Comparison of ENCODE assay signal across 8 cellular contexts in the genomic region with DNA sequence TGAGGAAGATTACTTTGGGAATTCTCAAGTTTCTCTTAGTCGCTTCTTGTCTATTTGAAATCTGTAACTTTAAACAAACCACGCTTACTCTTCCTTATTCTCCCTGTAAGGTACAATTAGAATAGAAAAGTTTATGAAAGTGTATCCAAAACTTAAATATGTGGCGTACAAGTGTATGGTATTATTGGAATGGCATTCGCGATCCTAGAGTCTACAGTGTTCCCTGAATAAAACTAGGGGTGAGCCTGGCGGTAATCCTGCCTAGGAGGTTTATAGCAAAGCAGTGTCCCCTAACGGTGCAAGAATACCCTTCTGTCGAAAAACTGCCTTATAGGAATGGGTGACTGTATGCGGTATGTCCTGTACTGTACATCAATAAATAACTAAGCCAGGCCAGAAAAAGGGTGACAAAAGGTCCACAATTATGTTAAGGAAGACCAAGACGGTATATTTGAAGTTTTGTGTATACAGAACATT. TPM values are rescaled to one million over a fixed set of nuclear protein-coding genes. Genes with fewer than 3 reads are reported as not detected.
DNase-seq lines count a peak whose midpoint lies in the region; ATAC-seq and TF ChIP-seq lines count a peak whose summit lies in the region.

No MANE protein-coding gene starts in this region.

- DNase-seq in CD4-positive, alpha-beta T cell, result no peak
- peak; percentile 40 for DNase-seq in LHCN-M2 (ENCODE audit: low read depth)
- DNase-seq in central memory CD8-positive, alpha-beta T cell (ENCODE audit: low spot score in 2 of 2), result no peak
- DNase-seq in naive B cell, result no peak
- DNase-seq in C1 segment of cervical spinal cord (lab: John Stamatoyannopoulos, UW), result no peak
- no peak for DNase-seq in NCI-H1048 (lab: John Stamatoyannopoulos, UW)
- no peak for DNase-seq in NK-92 (lab: John Stamatoyannopoulos, UW; ENCODE audit: unreplicated experiment)
- no peak for DNase-seq in GM20000 (ENCODE audit: low spot score)

- H3K27me3 ChIP-seq in CD4-positive, alpha-beta T cell (ENCODE audit: control insufficient read depth, insufficient read depth, low read length), result no peaks in the 10 kb centered on the region

- no peaks in the 10 kb centered on the region for H3K9me3 Mint-ChIP-seq in CD4-positive, alpha-beta T cell
- no peaks in the 10 kb centered on the region for H3K9me3 Mint-ChIP-seq in central memory CD8-positive, alpha-beta T cell
- H3K9me3 Mint-ChIP-seq in naive B cell, result no peaks in the 10 kb centered on the region

- H3K36me3 Mint-ChIP-seq in CD4-positive, alpha-beta T cell (ENCODE audit: low read depth), result peaks cover 27% of the 10 kb centered on the region
- peaks cover 12% of the 10 kb centered on the region for H3K36me3 Mint-ChIP-seq in central memory CD8-positive, alpha-beta T cell (ENCODE audit: insufficient read depth)
- no peaks in the 10 kb centered on the region for H3K36me3 Mint-ChIP-seq in naive B cell

- no peak for ATAC-seq in CD4-positive, alpha-beta T cell (ENCODE audit: poor library complexity)
- no peak for ATAC-seq in central memory CD8-positive, alpha-beta T cell (replicated peaks; ENCODE audit: extremely low read depth, poor library complexity, severe bottlenecking)
- no peak for ATAC-seq in naive B cell (ENCODE audit: low read depth in 2 of 2)

- CTCF ChIA-PET in CD4-positive, alpha-beta T cell (lab: Charles Lee), result no interaction called here

- POLR2A ChIA-PET in CD4-positive, alpha-beta T cell (lab: Charles Lee), result interaction anchor here (1.0 kb wide), 1 partner anchor 128 kb away, joined by 3 read pairs; no protein-coding TSS in a partner anchor

- peaks cover 58% of the 10 kb centered on the region for H3K4me1 Mint-ChIP-seq in CD4-positive, alpha-beta T cell (ENCODE audit: low read depth)
- peaks cover 43% of the 10 kb centered on the region for H3K4me1 Mint-ChIP-seq in central memory CD8-positive, alpha-beta T cell
- H3K4me1 Mint-ChIP-seq in naive B cell, result peaks cover 29 to 51% (median 32%) of the 10 kb centered on the region in 3 donors

- peak; percentile 25 for TF ChIP-seq CTCF in CD4-positive, alpha-beta T cell (IDR thresholded peaks at IDR 0.05)
- TF ChIP-seq CTCF in GM20000 (IDR thresholded peaks at IDR 0.05; ENCODE audit: extremely low read depth, missing control alignments), result no peak

- peak overlapping the region; percentile 98 for H3K27ac ChIP-seq in CD4-positive, alpha-beta T cell (ENCODE audit: low read depth, low read length)

- no peaks in the 10 kb centered on the region for H3K9me3 ChIP-seq in CD4-positive, alpha-beta T cell (ENCODE audit: control insufficient read depth, low read length)

- no peaks in the 10 kb centered on the region for H3K27me3 Mint-ChIP-seq in CD4-positive, alpha-beta T cell
- H3K27me3 Mint-ChIP-seq in central memory CD8-positive, alpha-beta T cell, result no peaks in the 10 kb centered on the region
- H3K27me3 Mint-ChIP-seq in naive B cell, result no peaks in the 10 kb centered on the region

- H3K27ac Mint-ChIP-seq in CD4-positive, alpha-beta T cell, result peak overlapping the region; percentile 98
- peak overlapping the region; percentile 98 for H3K27ac Mint-ChIP-seq in central memory CD8-positive, alpha-beta T cell (ENCODE audit: low read depth)
- H3K27ac Mint-ChIP-seq in naive B cell, result peak overlapping the region; percentile 97 to 99 (median 98)

- intact Hi-C loops in CD4-positive, alpha-beta T cell (cut with DNase I, micrococcal nuclease), result loop anchor here (2.0 to 5.0 kb wide), 3 partner anchors 25 to 186 kb away; a partner anchor contains a TSS

- peak overlapping the region; percentile 96 for H3K4me3 Mint-ChIP-seq in CD4-positive, alpha-beta T cell
- peak overlapping the region; percentile 97 for H3K4me3 Mint-ChIP-seq in central memory CD8-positive, alpha-beta T cell
- peak overlapping the region; percentile 92 to 100 (median 98) for H3K4me3 Mint-ChIP-seq in naive B cell

RNA-seq across cellular contexts. Expression of a gene that starts 1.2 kb away (rescaled TPM):
- total RNA-seq in CD4-positive, alpha-beta T cell, result 10 to 100 TPM; 50.0 to 51.0 TPM
- total RNA-seq in LHCN-M2 (2014; rRNA removed), result 46.0 and 56.6 TPM in 2 replicates
- polyA plus RNA-seq in LHCN-M2 (2012), result 8.5 TPM
- 10 to 100 TPM in 5 of 6 donors, 1 to 10 TPM in 1; 3.8 to 24.5 (median 16.9) TPM for polyA plus RNA-seq in naive B cell (ENCODE audit: low read depth in 6 of 6)

RNA-seq across cellular contexts. Expression of a gene that starts 19.4 kb away (rescaled TPM):
- 1 to 10 TPM; 1.9 to 2.9 TPM for total RNA-seq in CD4-positive, alpha-beta T cell
- total RNA-seq in LHCN-M2 (2014; rRNA removed), result 9.5 and 10.3 TPM in 2 replicates
- 5.2 TPM for polyA plus RNA-seq in LHCN-M2 (2012)
- 10 to 100 TPM in 2 of 6 donors, 1 to 10 TPM in 4; 5.4 to 15.0 (median 7.7) TPM for polyA plus RNA-seq in naive B cell (ENCODE audit: low read depth in 6 of 6)
